31 cellular contexts compared by ENCODE assay signal in genomic region chr4:164396439-164396838, GRCh38.
DNase-seq lines count a peak whose midpoint lies in the region; ATAC-seq, FAIRE-seq and TF ChIP-seq lines count a peak whose summit lies in the region.
"Had no signal": no experiment of that assay in that cellular context is flagged by ENCODE, and none has a peak within 500 bp of the region (broad histone marks: within the 10 kb centered on the region; RNA-seq: fewer than 3 reads in every experiment).

No MANE protein-coding gene starts in this region.

- no peak overlapping the region for H3K27ac ChIP-seq in stomach
- H3K27ac ChIP-seq: body of pancreas, esophagus muscularis mucosa, foreskin keratinocyte, heart left ventricle, parathyroid adenoma, RWPE1, thoracic aorta had no signal

- FAIRE-seq in bronchial epithelial cell (lab: Jason Lieb, UNC), result no peak
- FAIRE-seq: K562, TTC549 had no signal

- WGBS in stomach, 5 donors, result 39 to 49% (median 43%) methylated on average over 4 of the region's 4 CpGs

- intact Hi-C loops in stomach (cut with DNase I; ENCODE audit: low total_unique reads), result no loop called here

- H3K4me3 ChIP-seq in bronchial epithelial cell (ENCODE audit: low read depth, low read length), result no peak overlapping the region
- H3K4me3 ChIP-seq in stomach, result no peak overlapping the region
- H3K4me3 ChIP-seq: body of pancreas, esophagus muscularis mucosa, heart left ventricle, K562, thoracic aorta had no signal

- TF ChIP-seq POLR2A in stomach (IDR thresholded peaks at IDR 0.05), result no peak

- no peak for TF ChIP-seq CTCF in bronchial epithelial cell (IDR thresholded peaks at IDR 0.05; ENCODE audit: insufficient read depth, low read length, severe bottlenecking)
- TF ChIP-seq CTCF in stomach (IDR thresholded peaks at IDR 0.05), result no peak

- no peak for TF ChIP-seq EP300 in stomach (IDR thresholded peaks at IDR 0.05)

- no peak for ATAC-seq in HG02970 (IDR thresholded peaks at IDR 0.05; ENCODE audit: low FRiP score, unreplicated experiment)
- ATAC-seq: activated CD8-positive, alpha-beta memory T cell treated with anti-CD3 and anti-CD28 coated beads, Interleukin-2, amount 10 ng/mL, durations not matched to agents 7 days and 5 days; activated T-cell treated with anti-CD3 and anti-CD28 coated beads, Interleukin-2, amount 50 U/mL, for 4 hours; body of pancreas; foreskin keratinocyte; heart left ventricle; K562; stimulated activated naive CD8-positive, alpha-beta T cell treated with anti-CD3 and anti-CD28 coated beads, Interleukin-15, Interleukin-2, amounts not matched to agents 100 U/mL and 50 U/mL, for 24 hours had no signal

- H3K4me1 ChIP-seq in stomach, result no peaks in the 10 kb centered on the region
- H3K4me1 ChIP-seq: body of pancreas, Caco-2, esophagus muscularis mucosa, foreskin keratinocyte, heart left ventricle, parathyroid adenoma had no signal

- no peaks in the 10 kb centered on the region for H3K36me3 ChIP-seq in bronchial epithelial cell (ENCODE audit: control insufficient read depth, insufficient read depth, low read length)
- H3K36me3 ChIP-seq in stomach, result no peaks in the 10 kb centered on the region
- H3K36me3 ChIP-seq: esophagus muscularis mucosa, heart left ventricle, thoracic aorta had no signal

- H3K9me3 ChIP-seq in stomach, result no peaks in the 10 kb centered on the region
- H3K9me3 ChIP-seq: body of pancreas, Caco-2, esophagus muscularis mucosa, thoracic aorta had no signal

- H3K27me3 ChIP-seq in bronchial epithelial cell (ENCODE audit: control insufficient read depth, insufficient read depth, low read length) (no peaks in the 10 kb centered on the region), stomach (no peaks in the 10 kb centered on the region)
- H3K27me3 ChIP-seq: body of pancreas, esophagus muscularis mucosa, foreskin keratinocyte, heart left ventricle had no signal

- DNase-seq in HT1080 (ENCODE audit: low read depth) (peak; percentile 8), NCI-H82 treated with DMSO at 0.1 percent for 48 hours (lab: John Stamatoyannopoulos, UW; ENCODE audit: unreplicated experiment) (peak; percentile 46), bronchial epithelial cell (ENCODE audit: low read depth) (peak; percentile 33), myocyte (ENCODE audit: low read depth) (peak; percentile 47), stomach (no peak), NCI-H526 (lab: John Stamatoyannopoulos, UW) (no peak), mucosa of gallbladder (ENCODE audit: low spot score) (no peak)
- DNase-seq: activated CD4-positive, CD25-positive, alpha-beta regulatory T cell; activated CD8-positive, alpha-beta memory T cell treated with anti-CD3 and anti-CD28 coated beads, Interleukin-2, amount 10 ng/mL, durations not matched to agents 7 days and 5 days; activated gamma-delta T cell; activated naive CD8-positive, alpha-beta T cell treated with anti-CD3 and anti-CD28 coated beads for 36 hours; activated T-cell treated with anti-CD3 and anti-CD28 coated beads, Interleukin-2, amount 50 U/mL, for 4 hours; body of pancreas; Caco-2; heart left ventricle; MM.1S; NCI-H1417 treated with DMSO at 0.1 percent for 48 hours; NCI-H2081; NCI-H2227 treated with DMSO at 0.1 percent for 48 hours; NCI-H774; stimulated activated CD4-positive, alpha-beta T cell treated with anti-CD3 and anti-CD28 coated beads, Interleukin-2, amount 100 ng/mL, for 24 hours; stimulated activated naive CD8-positive, alpha-beta T cell treated with anti-CD3 and anti-CD28 coated beads, Interleukin-15, Interleukin-2, amounts not matched to agents 100 U/mL and 50 U/mL, for 24 hours; T-helper 1 cell had no signal

Comparison
In these comparisons a context has a peak if more than half of its experiments do, and no peak if none do; other contexts are left out.
1. DNase-seq: peak in HT1080 (single experiment), NCI-H82 treated with DMSO at 0.1 percent for 48 hours (single experiment), bronchial epithelial cell (single experiment) and myocyte (single experiment); none in stomach (single experiment), NCI-H526 (0 of 2) and mucosa of gallbladder (single experiment).